23 cellular contexts compared by ENCODE assay signal in genomic region chr15:100150906-100151305, GRCh38.
"Had no signal": no experiment of that assay in that cellular context is flagged by ENCODE, and none has a peak within 500 bp of the region (broad histone marks: within the 10 kb centered on the region; RNA-seq: fewer than 3 reads in every experiment).

No MANE protein-coding gene starts in this region.

- H3K4me3 ChIP-seq: dorsolateral prefrontal cortex, gastrocnemius medialis, lung, pancreas, right lobe of liver, suprapubic skin, transverse colon, vagina had no signal

- H3K27ac Mint-ChIP-seq: memory B cell; mesothelial cell of epicardium; nephron; stimulated activated naive CD8-positive, alpha-beta T cell treated with anti-CD3 and anti-CD28 coated beads, Interleukin-15, amount 100 ng/mL, for 72 hours had no signal

- H3K27me3 Mint-ChIP-seq: memory B cell; naive thymus-derived CD4-positive, alpha-beta T cell; stimulated activated naive CD8-positive, alpha-beta T cell treated with anti-CD3 and anti-CD28 coated beads, Interleukin-15, amount 100 ng/mL, for 72 hours had no signal

- H3K36me3 ChIP-seq: suprapubic skin, transverse colon, vagina had no signal

- ATAC-seq: gastrocnemius medialis; naive thymus-derived CD4-positive, alpha-beta T cell; pancreas; stimulated activated naive CD8-positive, alpha-beta T cell treated with anti-CD3 and anti-CD28 coated beads, Interleukin-15, amount 100 ng/mL, for 72 hours had no signal

- DNase-seq: dorsolateral prefrontal cortex; effector CD4-positive, alpha-beta T cell; foreskin fibroblast; gastrocnemius medialis; head of caudate nucleus; kidney; naive thymus-derived CD4-positive, alpha-beta T cell; occipital lobe; pancreas; retina; right lobe of liver; small intestine; stimulated activated CD4-positive, alpha-beta T cell treated with anti-CD3 and anti-CD28 coated beads, Interleukin-15, amount 100 ng/mL, for 24 hours; stimulated activated CD4-positive, alpha-beta T cell treated with anti-CD3 and anti-CD28 coated beads, Interleukin-2, amount 100 ng/mL, for 48 hours; stimulated activated naive CD4-positive, alpha-beta T cell; stimulated activated naive CD8-positive, alpha-beta T cell treated with anti-CD3 and anti-CD28 coated beads, Interleukin-15, amount 100 ng/mL, for 72 hours; transverse colon had no signal

- H3K36me3 Mint-ChIP-seq: memory B cell had no signal

- H3K4me1 ChIP-seq: gastrocnemius medialis, pancreas, right lobe of liver, suprapubic skin, transverse colon, vagina had no signal

- H3K4me3 Mint-ChIP-seq: memory B cell; mesothelial cell of epicardium; naive thymus-derived CD4-positive, alpha-beta T cell; nephron; stimulated activated naive CD8-positive, alpha-beta T cell treated with anti-CD3 and anti-CD28 coated beads, Interleukin-15, amount 100 ng/mL, for 72 hours had no signal

- H3K9me3 ChIP-seq: pancreas, vagina had no signal

- H3K27me3 ChIP-seq: gastrocnemius medialis, pancreas, right lobe of liver, suprapubic skin, transverse colon, vagina had no signal

- H3K27ac ChIP-seq: dorsolateral prefrontal cortex, gastrocnemius medialis, pancreas, right lobe of liver, suprapubic skin, transverse colon, vagina had no signal

- H3K4me1 Mint-ChIP-seq: memory B cell; mesothelial cell of epicardium; naive thymus-derived CD4-positive, alpha-beta T cell; stimulated activated naive CD8-positive, alpha-beta T cell treated with anti-CD3 and anti-CD28 coated beads, Interleukin-15, amount 100 ng/mL, for 72 hours had no signal
